ENCODE assay signal across 13 cellular contexts in genomic region chr2:215615067-215615828, GRCh38.
"Had no signal": no experiment of that assay in that cellular context is flagged by ENCODE, and none has a peak within 500 bp of the region (broad histone marks: within the 10 kb centered on the region; RNA-seq: fewer than 3 reads in every experiment).

No MANE protein-coding gene starts in this region.

- H3K4me1 ChIP-seq: vagina had no signal

- H3K27me3 ChIP-seq: tibial artery, vagina had no signal

- H3K9ac ChIP-seq: parathyroid adenoma had no signal

- H3K27ac ChIP-seq: dorsolateral prefrontal cortex, parathyroid adenoma, tibial artery, vagina had no signal

- H3K36me3 ChIP-seq: tibial artery, vagina had no signal

- H2AFZ ChIP-seq: parathyroid adenoma had no signal

- H3K9me3 ChIP-seq: tibial artery, vagina had no signal

- H3K79me2 ChIP-seq: parathyroid adenoma had no signal

- H3K4me3 ChIP-seq: dorsolateral prefrontal cortex, tibial artery, vagina had no signal

- DNase-seq: activated CD4-positive, alpha-beta T cell treated with anti-CD3 and anti-CD28 coated beads, Interleukin-2, amount 50 U/mL, for 48 hours; dorsolateral prefrontal cortex; hypothalamus; islet precursor cell; mammary epithelial cell; stimulated activated CD4-positive, alpha-beta T cell treated with anti-CD3 and anti-CD28 coated beads, Interleukin-12 subunit alpha, Interleukin-12 subunit beta, amount 100 ng/mL, for 4 hours; stimulated activated CD4-positive, alpha-beta T cell treated with anti-CD3 and anti-CD28 coated beads, Interleukin-1b, Interleukin-23, amount 100 ng/mL, for 48 hours; stimulated activated CD8-positive, alpha-beta memory T cell treated with anti-CD3 and anti-CD28 coated beads, Interleukin-4, amount 100 ng/mL, for 48 hours; stimulated activated naive CD4-positive, alpha-beta T cell treated with Interleukin-2 at 50 U/mL for 16 hours; tibial artery had no signal

- ATAC-seq: left lobe of liver had no signal
